In the genomic region with DNA sequence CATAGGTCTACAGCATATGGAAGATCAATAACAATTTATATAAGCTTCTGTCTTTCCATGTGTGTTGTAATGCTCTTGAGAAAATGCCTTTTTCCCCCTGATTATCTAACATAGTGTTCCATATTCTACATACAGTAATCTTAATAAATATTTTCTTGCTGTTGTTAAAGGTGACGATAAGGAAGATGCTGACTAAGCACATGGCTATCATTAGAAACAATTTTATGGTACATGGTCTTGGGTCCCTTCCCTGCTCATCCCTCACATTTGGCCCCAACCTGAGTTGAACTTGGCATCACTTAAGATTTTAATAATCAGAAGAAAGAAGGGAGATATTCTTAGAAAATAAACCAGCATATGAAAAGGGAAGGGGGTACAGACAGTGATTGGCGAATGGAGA, we compare ENCODE assay signal across 8 cellular contexts.
"Had no signal": no experiment of that assay in that cellular context is flagged by ENCODE, and none has a peak within 500 bp of the region (broad histone marks: within the 10 kb centered on the region; RNA-seq: fewer than 3 reads in every experiment).

No MANE protein-coding gene starts in this region.

- DNase-seq: GM23248, GOT3, H7, HFFc6, KBM-7 had no signal

- H3K4me1 ChIP-seq: HAP-1 had no signal

- H3K4me3 ChIP-seq: GM23248, HAP-1 had no signal

- H3K9me3 ChIP-seq: HAP-1 had no signal

- H3K36me3 ChIP-seq: HAP-1 had no signal

- ATAC-seq: HCT116 had no signal

- H3K27ac ChIP-seq: GM23248, HL-60 had no signal

- H2AFZ ChIP-seq: GM23248 had no signal

- H3K9ac ChIP-seq: GM23248 had no signal
